Comparison of ENCODE assay signal across 18 cellular contexts in the genomic region with DNA sequence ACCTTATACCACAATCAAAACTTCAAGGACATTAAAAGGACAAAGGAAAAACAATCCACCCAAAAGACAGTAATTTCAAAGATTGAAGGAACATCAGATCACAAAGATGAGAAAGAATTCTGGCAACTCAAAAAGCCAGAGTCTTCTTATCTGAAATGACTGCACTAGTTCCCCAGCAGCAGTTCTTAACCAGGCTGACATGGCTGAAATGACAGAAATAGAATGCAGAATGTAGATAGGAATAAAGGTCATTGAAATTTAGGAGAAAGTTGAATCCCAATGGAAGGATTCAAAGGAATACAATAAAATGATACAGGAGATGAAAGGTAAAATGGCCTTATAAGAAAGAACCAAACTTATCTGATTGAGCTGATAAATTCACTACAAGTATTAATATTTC.
DNase-seq lines count a peak whose midpoint lies in the region; TF ChIP-seq lines count a peak whose summit lies in the region.
"Had no signal": no experiment of that assay in that cellular context is flagged by ENCODE, and none has a peak within 500 bp of the region (broad histone marks: within the 10 kb centered on the region; RNA-seq: fewer than 3 reads in every experiment).

No MANE protein-coding gene starts in this region.

- no peaks in the 10 kb centered on the region for H3K79me1 ChIP-seq in mesendoderm (ENCODE audit: low read length)

- no peak overlapping the region for H3K18ac ChIP-seq in mesendoderm (ENCODE audit: low read length)

- no peak overlapping the region for H3K4ac ChIP-seq in mesendoderm (ENCODE audit: low read depth, low read length)

- H2BK5ac ChIP-seq in mesendoderm (ENCODE audit: low read length), result no peak overlapping the region

- no peak overlapping the region for H2BK120ac ChIP-seq in mesendoderm (ENCODE audit: low read depth, low read length)

- H3K79me2 ChIP-seq in mesendoderm (ENCODE audit: control insufficient read depth, insufficient read depth, low read length), result no peaks in the 10 kb centered on the region

- H3K4me1 ChIP-seq in mesendoderm (ENCODE audit: control insufficient read depth, low read depth, low read length), result no peaks in the 10 kb centered on the region
- H3K4me1 ChIP-seq: A549, Caco-2 had no signal

- H3K4me3 ChIP-seq in mesendoderm (ENCODE audit: low read length), result no peak overlapping the region
- H3K4me3 ChIP-seq: A549; BLaER1 treated with 17β-estradiol and CSF1 and Interleukin-3, amounts not matched to agents 10 nM and 100 nM had no signal

- no peak overlapping the region for H3K27ac ChIP-seq in mesendoderm (ENCODE audit: low read depth, low read length)
- H3K27ac ChIP-seq: 22Rv1; A549; BLaER1 treated with 17β-estradiol and CSF1 and Interleukin-3, amounts not matched to agents 10 nM and 100 nM; C4-2B had no signal

- H3K9ac ChIP-seq in mesendoderm (ENCODE audit: low read length), result no peak overlapping the region
- H3K9ac ChIP-seq: BLaER1 treated with 17β-estradiol and CSF1 and Interleukin-3, amounts not matched to agents 10 nM and 100 nM had no signal

- TF ChIP-seq CTCF in type B pancreatic cell (conservative IDR thresholded peaks at IDR 0.05), result no peak

- H3K27ac Mint-ChIP-seq in type B pancreatic cell, result no peak overlapping the region
- H3K27ac Mint-ChIP-seq: B cell; CD4-positive, alpha-beta T cell; CD8-positive, alpha-beta T cell had no signal

- no peak overlapping the region for H4K8ac ChIP-seq in mesendoderm (ENCODE audit: low read depth, low read length)

- H3K27me3 Mint-ChIP-seq in type B pancreatic cell, result no peaks in the 10 kb centered on the region
- H3K27me3 Mint-ChIP-seq: B cell; CD4-positive, alpha-beta T cell had no signal

- H4K5ac ChIP-seq in mesendoderm (ENCODE audit: low read length), result no peak overlapping the region

- no peak overlapping the region for H3K56ac ChIP-seq in mesendoderm (ENCODE audit: low read length)

- DNase-seq in DMS53 (lab: John Stamatoyannopoulos, UW) (peak; percentile 20), DMS53 treated with DMSO at 0.1 percent for 48 hours (lab: John Stamatoyannopoulos, UW; ENCODE audit: unreplicated experiment) (no peak), amniotic epithelial cell (ENCODE audit: low read depth) (peak; percentile 10), left kidney (ENCODE audit: low read depth, low spot score) (peak; percentile 4), mesendoderm (no peak), type B pancreatic cell (ENCODE audit: extremely low spot score, unreplicated experiment) (no peak)
- DNase-seq: AML-193; Caco-2; Calu3; CD4-positive, alpha-beta T cell; CD8-positive, alpha-beta T cell; DMS79 treated with DMSO at 0.1 percent for 48 hours; GF-D8 had no signal

- no peaks in the 10 kb centered on the region for H3K27me3 ChIP-seq in mesendoderm (ENCODE audit: insufficient read depth, low read length, poor library complexity)
- H3K27me3 ChIP-seq: BLaER1 treated with 17β-estradiol and CSF1 and Interleukin-3, amounts not matched to agents 10 nM and 100 nM had no signal

- no peak overlapping the region for H3K4me3 Mint-ChIP-seq in type B pancreatic cell
- H3K4me3 Mint-ChIP-seq: B cell; CD4-positive, alpha-beta T cell; CD8-positive, alpha-beta T cell had no signal

- H3K4me2 ChIP-seq in mesendoderm (ENCODE audit: low read length), result no peak overlapping the region
- H3K4me2 ChIP-seq: A549; BLaER1 treated with 17β-estradiol and CSF1 and Interleukin-3, amounts not matched to agents 10 nM and 100 nM had no signal

- H3K36me3 Mint-ChIP-seq in type B pancreatic cell, result no peaks in the 10 kb centered on the region
- H3K36me3 Mint-ChIP-seq: CD8-positive, alpha-beta T cell had no signal

- no peak overlapping the region for H2BK15ac ChIP-seq in mesendoderm (replicated peaks; ENCODE audit: low read depth)

- no peaks in the 10 kb centered on the region for H3K4me1 Mint-ChIP-seq in type B pancreatic cell (ENCODE audit: unreplicated experiment)
- H3K4me1 Mint-ChIP-seq: B cell had no signal

- H3K36me3 ChIP-seq in mesendoderm (ENCODE audit: control insufficient read depth, insufficient read depth, low read length), result no peaks in the 10 kb centered on the region
- H3K36me3 ChIP-seq: BLaER1 treated with 17β-estradiol and CSF1 and Interleukin-3, amounts not matched to agents 10 nM and 100 nM had no signal

- no peak overlapping the region for H3K23ac ChIP-seq in mesendoderm (ENCODE audit: low read length)

- H3K9me3 Mint-ChIP-seq in type B pancreatic cell, result peaks cover 6% of the 10 kb centered on the region

- H2AK5ac ChIP-seq in mesendoderm (ENCODE audit: low read length), result no peak overlapping the region

Comparison
In these comparisons a context has a peak if more than half of its experiments do, and no peak if none do; other contexts are left out.
1. DNase-seq: peak in DMS53 (single experiment), amniotic epithelial cell (single experiment) and left kidney (single experiment); none in DMS53 treated with DMSO at 0.1 percent for 48 hours (single experiment), mesendoderm (single experiment) and type B pancreatic cell (single experiment).